Comparison of ENCODE assay signal across 21 cellular contexts in genomic region chr9:126165755-126166154, GRCh38.
"Had no signal": no experiment of that assay in that cellular context is flagged by ENCODE, and none has a peak within 500 bp of the region (broad histone marks: within the 10 kb centered on the region; RNA-seq: fewer than 3 reads in every experiment).

No MANE protein-coding gene starts in this region.

- H3K36me3 ChIP-seq: ascending aorta, gastroesophageal sphincter, heart left ventricle, tibial artery, uterus had no signal

- DNase-seq: activated CD4-positive, alpha-beta memory T cell treated with anti-CD3 and anti-CD28 coated beads for 36 hours; activated effector memory CD4-positive, alpha-beta T cell treated with anti-CD3 and anti-CD28 coated beads, Interleukin-2, amount 50 U/mL, for 16 hours; activated naive CD4-positive, alpha-beta T cell treated with anti-CD3 and anti-CD28 coated beads, Interleukin-2, amount 50 U/mL, for 16 hours; activated T-cell treated with anti-CD3 and anti-CD28 coated beads, Interleukin-2, amount 50 U/mL, for 72 hours; cerebellar nuclear complex; effector CD8-positive, alpha-beta T cell; heart left ventricle; immature natural killer cell; kidney glomerular epithelial cell; left ventricle myocardium superior; retina; stimulated activated CD4-positive, alpha-beta T cell treated with anti-CD3 and anti-CD28 coated beads, Interleukin-1b, Interleukin-23, amount 100 ng/mL, for 48 hours; stimulated activated CD8-positive, alpha-beta memory T cell treated with anti-CD3 and anti-CD28 coated beads, Interleukin-4, amount 100 ng/mL, for 48 hours; stimulated activated naive CD4-positive, alpha-beta T cell; SW 1271; uterus had no signal

- H3K9me3 Mint-ChIP-seq: activated CD4-positive, alpha-beta memory T cell treated with anti-CD3 and anti-CD28 coated beads for 36 hours; activated T-cell treated with anti-CD3 and anti-CD28 coated beads, Interleukin-2, amount 50 U/mL, for 72 hours; immature natural killer cell; natural killer cell treated with Interleukin-12 subunit alpha and Interleukin-12 subunit beta and Interleukin-15 and Interleukin-18, amount 100 ng/mL, for 72 hours had no signal

- H3K27me3 ChIP-seq: ascending aorta, uterus had no signal

- H3K27ac ChIP-seq: ascending aorta, gastroesophageal sphincter, heart left ventricle, tibial artery, uterus had no signal

- H3K36me3 Mint-ChIP-seq: activated CD4-positive, alpha-beta memory T cell treated with anti-CD3 and anti-CD28 coated beads for 36 hours; immature natural killer cell; natural killer cell treated with Interleukin-12 subunit alpha and Interleukin-12 subunit beta and Interleukin-15 and Interleukin-18, amount 100 ng/mL, for 72 hours had no signal

- H3K4me3 ChIP-seq: ascending aorta, gastroesophageal sphincter, heart left ventricle, tibial artery, uterus had no signal

- H3K9me3 ChIP-seq: ascending aorta, gastroesophageal sphincter, heart left ventricle, tibial artery, uterus had no signal

- H3K27ac Mint-ChIP-seq: activated CD4-positive, alpha-beta memory T cell treated with anti-CD3 and anti-CD28 coated beads for 36 hours; activated T-cell treated with anti-CD3 and anti-CD28 coated beads, Interleukin-2, amount 50 U/mL, for 72 hours; immature natural killer cell; natural killer cell treated with Interleukin-12 subunit alpha and Interleukin-12 subunit beta and Interleukin-15 and Interleukin-18, amount 100 ng/mL, for 72 hours had no signal

- H3K4me1 ChIP-seq: ascending aorta, gastroesophageal sphincter, heart left ventricle, tibial artery, uterus had no signal

- ATAC-seq: activated T-cell treated with anti-CD3 and anti-CD28 coated beads, Interleukin-2, amount 50 U/mL, for 72 hours; esophagus mucosa; gastroesophageal sphincter; heart left ventricle; left ventricle myocardium superior; natural killer cell treated with Interleukin-12 subunit alpha and Interleukin-12 subunit beta and Interleukin-15 and Interleukin-18, amount 100 ng/mL, for 72 hours had no signal

- H3K4me3 Mint-ChIP-seq: activated CD4-positive, alpha-beta memory T cell treated with anti-CD3 and anti-CD28 coated beads for 36 hours; activated T-cell treated with anti-CD3 and anti-CD28 coated beads, Interleukin-2, amount 50 U/mL, for 72 hours; immature natural killer cell; natural killer cell treated with Interleukin-12 subunit alpha and Interleukin-12 subunit beta and Interleukin-15 and Interleukin-18, amount 100 ng/mL, for 72 hours had no signal

- H3K4me1 Mint-ChIP-seq: immature natural killer cell had no signal
